ENCODE assay signal across 1 cellular context in the genomic region with DNA sequence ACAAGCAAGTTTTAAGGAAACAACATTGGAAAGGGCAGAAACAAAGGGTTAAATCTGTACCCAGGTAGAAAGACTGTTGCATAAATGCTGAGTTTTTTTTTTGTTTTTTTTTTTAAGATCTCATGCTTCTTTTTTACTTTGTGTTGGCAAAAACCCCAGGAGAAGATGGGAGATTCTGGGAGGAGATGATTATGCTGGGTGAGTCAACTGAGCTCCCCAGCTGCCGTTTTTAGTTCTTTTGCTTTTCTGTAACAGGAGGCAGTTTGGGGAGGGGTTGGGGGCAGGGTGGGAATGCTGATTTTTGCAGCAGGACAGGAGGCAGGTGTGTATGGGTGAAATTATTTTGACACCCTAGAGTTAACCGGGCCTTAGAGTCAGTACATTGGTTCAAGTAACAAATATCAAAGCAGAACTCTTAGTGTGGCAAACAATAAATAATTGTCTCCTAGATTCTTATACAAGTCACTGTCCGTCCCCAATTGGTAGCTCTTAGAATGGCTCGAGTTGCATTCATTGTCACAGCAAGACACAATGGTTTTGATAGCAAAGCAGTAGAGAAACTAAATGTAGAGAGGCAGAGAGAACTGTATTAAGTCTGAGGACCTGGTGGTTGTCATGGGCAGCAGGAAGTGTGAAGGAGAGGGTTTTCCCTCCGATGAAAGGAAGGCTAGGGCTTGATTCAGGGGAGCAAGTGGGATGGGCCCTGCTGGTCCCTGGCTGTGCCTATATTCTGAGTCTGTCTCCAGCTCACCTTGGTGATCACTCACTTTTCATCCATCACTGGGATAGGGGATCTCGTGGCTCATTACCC.
A peak's percentile ranks its signal among the peaks of the same experiment; 100 is the strongest.
TF ChIP-seq lines count a peak whose summit lies in the region.

No MANE protein-coding gene starts in this region.

TF ChIP-seq in K562, 482 proteins besides CTCF, POLR2A, EP300 and RAD21:
- TF ChIP-seq FOSL1 (tag; conservative IDR thresholded peaks at IDR 0.05) = peak; percentile 30; the same call in 1 of the 2 replicates
- no peak for TF ChIP-seq SAFB2 (IDR thresholded peaks at IDR 0.05; ENCODE audit: borderline replicate concordance, low read depth, low read length, severe bottlenecking)
- peak; percentile 40; the same call in 1 of the 2 replicates for TF ChIP-seq ZNF316 (IDR thresholded peaks at IDR 0.05)
